In genomic region chr2:96538487-96539214, GRCh38 we compare ENCODE assay signal across 1 cellular context.
TF ChIP-seq lines count a peak whose summit lies in the region.

No MANE protein-coding gene starts in this region.

TF ChIP-seq in HepG2, 621 proteins besides CTCF, POLR2A, EP300 and RAD21 (continued from another document and continues in another):
- TF ChIP-seq, protein P1, sequence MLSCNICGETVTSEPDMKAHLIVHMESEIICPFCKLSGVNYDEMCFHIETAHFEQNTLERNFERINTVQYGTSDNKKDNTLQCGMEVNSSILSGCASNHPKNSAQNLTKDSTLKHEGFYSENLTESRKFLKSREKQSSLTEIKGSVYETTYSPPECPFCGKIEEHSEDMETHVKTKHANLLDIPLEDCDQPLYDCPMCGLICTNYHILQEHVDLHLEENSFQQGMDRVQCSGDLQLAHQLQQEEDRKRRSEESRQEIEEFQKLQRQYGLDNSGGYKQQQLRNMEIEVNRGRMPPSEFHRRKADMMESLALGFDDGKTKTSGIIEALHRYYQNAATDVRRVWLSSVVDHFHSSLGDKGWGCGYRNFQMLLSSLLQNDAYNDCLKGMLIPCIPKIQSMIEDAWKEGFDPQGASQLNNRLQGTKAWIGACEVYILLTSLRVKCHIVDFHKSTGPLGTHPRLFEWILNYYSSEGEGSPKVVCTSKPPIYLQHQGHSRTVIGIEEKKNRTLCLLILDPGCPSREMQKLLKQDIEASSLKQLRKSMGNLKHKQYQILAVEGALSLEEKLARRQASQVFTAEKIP (CRISPR knock-in tag; IDR thresholded peaks at IDR 0.05; ENCODE audit: borderline replicate concordance) = no peak
- TF ChIP-seq UBTF (CRISPR knock-in tag; IDR thresholded peaks at IDR 0.05) (peak; percentile 81), CERS6 (CRISPR knock-in tag; IDR thresholded peaks at IDR 0.05) (no peak), SMAD9 (CRISPR knock-in tag; IDR thresholded peaks at IDR 0.05) (no peak), NFE2 (CRISPR knock-in tag; IDR thresholded peaks at IDR 0.05) (no peak), ZNF564 (CRISPR knock-in tag; IDR thresholded peaks at IDR 0.05) (no peak), RAD51 (IDR thresholded peaks at IDR 0.05; ENCODE audit: borderline replicate concordance) (no peak), ZFX (CRISPR knock-in tag; IDR thresholded peaks at IDR 0.05; ENCODE audit: low read depth) (peak; percentile 77; the same call in 1 of the 2 replicates), HNRNPLL (IDR thresholded peaks at IDR 0.05; ENCODE audit: low read depth, low read length, poor library complexity, severe bottlenecking) (peak; percentile 83), ZNF382 (CRISPR knock-in tag; IDR thresholded peaks at IDR 0.05; ENCODE audit: borderline replicate concordance) (no peak), DMTF1 (CRISPR knock-in tag; IDR thresholded peaks at IDR 0.05) (no peak), SALL2 (CRISPR knock-in tag; IDR thresholded peaks at IDR 0.05) (no peak), IRF2 (CRISPR knock-in tag; IDR thresholded peaks at IDR 0.05) (no peak), DPF2 (CRISPR knock-in tag; IDR thresholded peaks at IDR 0.05; ENCODE audit: borderline replicate concordance, low read depth) (no peak), NFKB2 (CRISPR knock-in tag; IDR thresholded peaks at IDR 0.05; ENCODE audit: borderline replicate concordance) (peak; percentile 63; the same call in 1 of the 2 replicates), PRPF4 (IDR thresholded peaks at IDR 0.05; ENCODE audit: low read depth, low read length, poor library complexity, severe bottlenecking) (no peak), ZNF441 (CRISPR knock-in tag; IDR thresholded peaks at IDR 0.05; ENCODE audit: borderline replicate concordance) (no peak), ZNF607 (CRISPR knock-in tag; IDR thresholded peaks at IDR 0.05; ENCODE audit: borderline replicate concordance) (no peak), ZNF816 (CRISPR knock-in tag; IDR thresholded peaks at IDR 0.05; ENCODE audit: borderline replicate concordance) (no peak), ZKSCAN5 (CRISPR knock-in tag; IDR thresholded peaks at IDR 0.05) (no peak), BCL6 (CRISPR knock-in tag; IDR thresholded peaks at IDR 0.05) (peak; percentile 71)
- TF ChIP-seq, protein P2, sequence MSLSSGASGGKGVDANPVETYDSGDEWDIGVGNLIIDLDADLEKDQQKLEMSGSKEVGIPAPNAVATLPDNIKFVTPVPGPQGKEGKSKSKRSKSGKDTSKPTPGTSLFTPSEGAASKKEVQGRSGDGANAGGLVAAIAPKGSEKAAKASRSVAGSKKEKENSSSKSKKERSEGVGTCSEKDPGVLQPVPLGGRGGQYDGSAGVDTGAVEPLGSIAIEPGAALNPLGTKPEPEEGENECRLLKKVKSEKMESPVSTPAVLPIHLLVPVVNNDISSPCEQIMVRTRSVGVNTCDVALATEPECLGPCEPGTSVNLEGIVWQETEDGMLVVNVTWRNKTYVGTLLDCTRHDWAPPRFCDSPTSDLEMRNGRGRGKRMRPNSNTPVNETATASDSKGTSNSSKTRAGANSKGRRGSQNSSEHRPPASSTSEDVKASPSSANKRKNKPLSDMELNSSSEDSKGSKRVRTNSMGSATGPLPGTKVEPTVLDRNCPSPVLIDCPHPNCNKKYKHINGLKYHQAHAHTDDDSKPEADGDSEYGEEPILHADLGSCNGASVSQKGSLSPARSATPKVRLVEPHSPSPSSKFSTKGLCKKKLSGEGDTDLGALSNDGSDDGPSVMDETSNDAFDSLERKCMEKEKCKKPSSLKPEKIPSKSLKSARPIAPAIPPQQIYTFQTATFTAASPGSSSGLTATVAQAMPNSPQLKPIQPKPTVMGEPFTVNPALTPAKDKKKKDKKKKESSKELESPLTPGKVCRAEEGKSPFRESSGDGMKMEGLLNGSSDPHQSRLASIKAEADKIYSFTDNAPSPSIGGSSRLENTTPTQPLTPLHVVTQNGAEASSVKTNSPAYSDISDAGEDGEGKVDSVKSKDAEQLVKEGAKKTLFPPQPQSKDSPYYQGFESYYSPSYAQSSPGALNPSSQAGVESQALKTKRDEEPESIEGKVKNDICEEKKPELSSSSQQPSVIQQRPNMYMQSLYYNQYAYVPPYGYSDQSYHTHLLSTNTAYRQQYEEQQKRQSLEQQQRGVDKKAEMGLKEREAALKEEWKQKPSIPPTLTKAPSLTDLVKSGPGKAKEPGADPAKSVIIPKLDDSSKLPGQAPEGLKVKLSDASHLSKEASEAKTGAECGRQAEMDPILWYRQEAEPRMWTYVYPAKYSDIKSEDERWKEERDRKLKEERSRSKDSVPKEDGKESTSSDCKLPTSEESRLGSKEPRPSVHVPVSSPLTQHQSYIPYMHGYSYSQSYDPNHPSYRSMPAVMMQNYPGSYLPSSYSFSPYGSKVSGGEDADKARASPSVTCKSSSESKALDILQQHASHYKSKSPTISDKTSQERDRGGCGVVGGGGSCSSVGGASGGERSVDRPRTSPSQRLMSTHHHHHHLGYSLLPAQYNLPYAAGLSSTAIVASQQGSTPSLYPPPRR (CRISPR knock-in tag; IDR thresholded peaks at IDR 0.05; ENCODE audit: borderline replicate concordance) = no peak
- TF ChIP-seq, protein P3, sequence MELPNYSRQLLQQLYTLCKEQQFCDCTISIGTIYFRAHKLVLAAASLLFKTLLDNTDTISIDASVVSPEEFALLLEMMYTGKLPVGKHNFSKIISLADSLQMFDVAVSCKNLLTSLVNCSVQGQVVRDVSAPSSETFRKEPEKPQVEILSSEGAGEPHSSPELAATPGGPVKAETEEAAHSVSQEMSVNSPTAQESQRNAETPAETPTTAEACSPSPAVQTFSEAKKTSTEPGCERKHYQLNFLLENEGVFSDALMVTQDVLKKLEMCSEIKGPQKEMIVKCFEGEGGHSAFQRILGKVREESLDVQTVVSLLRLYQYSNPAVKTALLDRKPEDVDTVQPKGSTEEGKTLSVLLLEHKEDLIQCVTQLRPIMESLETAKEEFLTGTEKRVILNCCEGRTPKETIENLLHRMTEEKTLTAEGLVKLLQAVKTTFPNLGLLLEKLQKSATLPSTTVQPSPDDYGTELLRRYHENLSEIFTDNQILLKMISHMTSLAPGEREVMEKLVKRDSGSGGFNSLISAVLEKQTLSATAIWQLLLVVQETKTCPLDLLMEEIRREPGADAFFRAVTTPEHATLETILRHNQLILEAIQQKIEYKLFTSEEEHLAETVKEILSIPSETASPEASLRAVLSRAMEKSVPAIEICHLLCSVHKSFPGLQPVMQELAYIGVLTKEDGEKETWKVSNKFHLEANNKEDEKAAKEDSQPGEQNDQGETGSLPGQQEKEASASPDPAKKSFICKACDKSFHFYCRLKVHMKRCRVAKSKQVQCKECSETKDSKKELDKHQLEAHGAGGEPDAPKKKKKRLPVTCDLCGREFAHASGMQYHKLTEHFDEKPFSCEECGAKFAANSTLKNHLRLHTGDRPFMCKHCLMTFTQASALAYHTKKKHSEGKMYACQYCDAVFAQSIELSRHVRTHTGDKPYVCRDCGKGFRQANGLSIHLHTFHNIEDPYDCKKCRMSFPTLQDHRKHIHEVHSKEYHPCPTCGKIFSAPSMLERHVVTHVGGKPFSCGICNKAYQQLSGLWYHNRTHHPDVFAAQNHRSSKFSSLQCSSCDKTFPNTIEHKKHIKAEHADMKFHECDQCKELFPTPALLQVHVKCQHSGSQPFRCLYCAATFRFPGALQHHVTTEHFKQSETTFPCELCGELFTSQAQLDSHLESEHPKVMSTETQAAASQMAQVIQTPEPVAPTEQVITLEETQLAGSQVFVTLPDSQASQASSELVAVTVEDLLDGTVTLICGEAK (IDR thresholded peaks at IDR 0.05) = no peak
- TF ChIP-seq, protein P3 (CRISPR knock-in tag; IDR thresholded peaks at IDR 0.05) = no peak
- TF ChIP-seq, protein P4, sequence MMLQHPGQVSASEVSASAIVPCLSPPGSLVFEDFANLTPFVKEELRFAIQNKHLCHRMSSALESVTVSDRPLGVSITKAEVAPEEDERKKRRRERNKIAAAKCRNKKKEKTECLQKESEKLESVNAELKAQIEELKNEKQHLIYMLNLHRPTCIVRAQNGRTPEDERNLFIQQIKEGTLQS (CRISPR knock-in tag; IDR thresholded peaks at IDR 0.05) = no peak
- TF ChIP-seq, protein P5, sequence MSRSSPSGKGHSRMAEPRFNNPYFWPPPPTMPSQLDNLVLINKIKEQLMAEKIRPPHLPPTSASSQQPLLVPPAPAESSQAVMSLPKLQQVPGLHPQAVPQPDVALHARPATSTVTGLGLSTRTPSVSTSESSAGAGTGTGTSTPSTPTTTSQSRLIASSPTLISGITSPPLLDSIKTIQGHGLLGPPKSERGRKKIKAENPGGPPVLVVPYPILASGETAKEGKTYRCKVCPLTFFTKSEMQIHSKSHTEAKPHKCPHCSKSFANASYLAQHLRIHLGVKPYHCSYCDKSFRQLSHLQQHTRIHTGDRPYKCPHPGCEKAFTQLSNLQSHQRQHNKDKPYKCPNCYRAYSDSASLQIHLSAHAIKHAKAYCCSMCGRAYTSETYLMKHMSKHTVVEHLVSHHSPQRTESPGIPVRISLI (CRISPR knock-in tag; IDR thresholded peaks at IDR 0.05; ENCODE audit: borderline replicate concordance) = no peak
- TF ChIP-seq, protein P6, sequence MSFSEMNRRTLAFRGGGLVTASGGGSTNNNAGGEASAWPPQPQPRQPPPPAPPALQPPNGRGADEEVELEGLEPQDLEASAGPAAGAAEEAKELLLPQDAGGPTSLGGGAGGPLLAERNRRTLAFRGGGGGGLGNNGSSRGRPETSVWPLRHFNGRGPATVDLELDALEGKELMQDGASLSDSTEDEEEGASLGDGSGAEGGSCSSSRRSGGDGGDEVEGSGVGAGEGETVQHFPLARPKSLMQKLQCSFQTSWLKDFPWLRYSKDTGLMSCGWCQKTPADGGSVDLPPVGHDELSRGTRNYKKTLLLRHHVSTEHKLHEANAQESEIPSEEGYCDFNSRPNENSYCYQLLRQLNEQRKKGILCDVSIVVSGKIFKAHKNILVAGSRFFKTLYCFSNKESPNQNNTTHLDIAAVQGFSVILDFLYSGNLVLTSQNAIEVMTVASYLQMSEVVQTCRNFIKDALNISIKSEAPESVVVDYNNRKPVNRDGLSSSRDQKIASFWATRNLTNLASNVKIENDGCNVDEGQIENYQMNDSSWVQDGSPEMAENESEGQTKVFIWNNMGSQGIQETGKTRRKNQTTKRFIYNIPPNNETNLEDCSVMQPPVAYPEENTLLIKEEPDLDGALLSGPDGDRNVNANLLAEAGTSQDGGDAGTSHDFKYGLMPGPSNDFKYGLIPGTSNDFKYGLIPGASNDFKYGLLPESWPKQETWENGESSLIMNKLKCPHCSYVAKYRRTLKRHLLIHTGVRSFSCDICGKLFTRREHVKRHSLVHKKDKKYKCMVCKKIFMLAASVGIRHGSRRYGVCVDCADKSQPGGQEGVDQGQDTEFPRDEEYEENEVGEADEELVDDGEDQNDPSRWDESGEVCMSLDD (CRISPR knock-in tag; IDR thresholded peaks at IDR 0.05; ENCODE audit: borderline replicate concordance) = no peak
